ENCODE assay signal across 10 cellular contexts in genomic region chr19:55635856-55636440, GRCh38. TPM values are rescaled to one million over a fixed set of nuclear protein-coding genes. Genes with fewer than 3 reads are reported as not detected.
DNase-seq lines count a peak whose midpoint lies in the region; ATAC-seq and TF ChIP-seq lines count a peak whose summit lies in the region.
"Had no signal": no experiment of that assay in that cellular context is flagged by ENCODE, and none has a peak within 500 bp of the region (broad histone marks: within the 10 kb centered on the region; RNA-seq: fewer than 3 reads in every experiment).

No MANE protein-coding gene starts in this region.

- ATAC-seq in GM23338: no peak

- peaks cover 20% of the 10 kb centered on the region for H3K36me3 Mint-ChIP-seq in GM23338 (ENCODE audit: low read depth)
- H3K36me3 Mint-ChIP-seq in activated CD4-positive, alpha-beta memory T cell treated with anti-CD3 and anti-CD28 coated beads, Interleukin-2, amount 10 ng/mL, durations not matched to agents 7 days and 5 days (ENCODE audit: low read depth): peaks cover 30% of the 10 kb centered on the region

- peak overlapping the region; percentile 84 for H3K4me3 ChIP-seq in GM23338
- peak overlapping the region; percentile 86 to 87 for H3K4me3 ChIP-seq in right atrium auricular region
- H3K4me3 ChIP-seq in skeletal muscle satellite cell (ENCODE audit: low read length): peak overlapping the region; percentile 85

- H3K27me3 ChIP-seq in GM23338 (ENCODE audit: insufficient read depth): no peaks in the 10 kb centered on the region
- H3K27me3 ChIP-seq in right atrium auricular region: no peaks in the 10 kb centered on the region
- no peaks in the 10 kb centered on the region for H3K27me3 ChIP-seq in skeletal muscle satellite cell (ENCODE audit: control insufficient read depth, insufficient read depth, low read length)

- CTCF ChIA-PET in activated CD4-positive, alpha-beta memory T cell treated with anti-CD3 and anti-CD28 coated beads, Interleukin-2, amount 10 ng/mL, durations not matched to agents 7 days and 5 days (lab: Charles Lee): interaction anchor here (1.0 to 1.6 kb wide), 2 partner anchors 18 to 132 kb away, joined by 3 to 5 read pairs; no protein-coding TSS in a partner anchor
- CTCF ChIA-PET in GM10248 (lab: Yijun Ruan, JAX): interaction anchor here (1.0 to 9.0 kb wide), 6 partner anchors 11 to 30 kb away, joined by 3 to 84 read pairs (median 4); partner anchors contain the start of genes CCDC106, U2AF2 and ZNF784

- H3K4me2 ChIP-seq in GM23338: peak overlapping the region; percentile 98
- peak overlapping the region; percentile 87 for H3K4me2 ChIP-seq in skeletal muscle satellite cell (ENCODE audit: low read length)

- peaks cover 3% of the 10 kb centered on the region; the same call in 1 of the 2 replicates for H3K9me2 ChIP-seq in GM23338 (ENCODE audit: insufficient read depth)

- DNase-seq in GM23338 (ENCODE audit: low spot score) (no peak), right atrium auricular region (ENCODE audit: low spot score) (no peak), HuH-7.5 (ENCODE audit: low spot score) (no peak), SKM-1 treated with dmso at 0.1 percent for 144 hours (lab: John Stamatoyannopoulos, UW; ENCODE audit: unreplicated experiment) (no peak), GM10248 (ENCODE audit: extremely low spot score) (no peak), OCI-M1 (lab: John Stamatoyannopoulos, UW) (no peak)
- no peak for DNase-seq in activated CD4-positive, alpha-beta memory T cell treated with anti-CD3 and anti-CD28 coated beads, Interleukin-2, amount 10 ng/mL, durations not matched to agents 7 days and 5 days
- DNase-seq: stimulated activated CD4-positive, alpha-beta T cell treated with anti-CD3 and anti-CD28 coated beads, Interleukin-12 subunit alpha, Interleukin-12 subunit beta, amount 100 ng/mL, for 4 hours; T-helper 9 cell had no signal

- no peaks in the 10 kb centered on the region for H3K36me3 ChIP-seq in GM23338 (ENCODE audit: insufficient read depth)
- H3K36me3 ChIP-seq in right atrium auricular region: no peaks in the 10 kb centered on the region
- no peaks in the 10 kb centered on the region for H3K36me3 ChIP-seq in skeletal muscle satellite cell (ENCODE audit: insufficient read depth, low read length)

- POLR2A ChIA-PET in activated CD4-positive, alpha-beta memory T cell treated with anti-CD3 and anti-CD28 coated beads, Interleukin-2, amount 10 ng/mL, durations not matched to agents 7 days and 5 days (lab: Charles Lee): interaction anchor here (0.7 to 2.8 kb wide), 11 partner anchors 9 to 555 kb away, joined by 3 to 17 read pairs (median 4); partner anchors contain the start of genes FIZ1, PPP6R1, ZNF579 and ZNF784
- POLR2A ChIA-PET in GM10248 (lab: Yijun Ruan, JAX): interaction anchor here (1.9 to 2.7 kb wide), 2 partner anchors 12 to 19 kb away, joined by 7 to 8 read pairs; partner anchors contain the start of genes CCDC106 and U2AF2

- peaks cover 17% of the 10 kb centered on the region for H3K79me2 ChIP-seq in GM23338 (replicated peaks; ENCODE audit: insufficient read depth)

- TF ChIP-seq CTCF in GM23338 (conservative IDR thresholded peaks at IDR 0.05; ENCODE audit: low read depth in 2 of 2): no peak
- TF ChIP-seq CTCF in right atrium auricular region (IDR thresholded peaks at IDR 0.05): no peak
- no peak for TF ChIP-seq CTCF in GM10248 (IDR thresholded peaks at IDR 0.05; ENCODE audit: control extremely low read depth, extremely low read depth, low read depth, missing control alignments)

- peaks cover 25% of the 10 kb centered on the region for H3F3A ChIP-seq in GM23338 (replicated peaks; ENCODE audit: low read depth)

- H3K9ac ChIP-seq in skeletal muscle satellite cell (ENCODE audit: low read depth, low read length): peak overlapping the region; percentile 99

- peaks cover 5% of the 10 kb centered on the region; the same call in 1 of the 2 replicates for H4K20me1 ChIP-seq in GM23338 (replicated peaks; ENCODE audit: insufficient read depth)

- H3K4me1 Mint-ChIP-seq in GM23338: peaks cover 30% of the 10 kb centered on the region
- H3K4me1 Mint-ChIP-seq in activated CD4-positive, alpha-beta memory T cell treated with anti-CD3 and anti-CD28 coated beads, Interleukin-2, amount 10 ng/mL, durations not matched to agents 7 days and 5 days: peaks cover 75% of the 10 kb centered on the region

- peaks cover 11% of the 10 kb centered on the region for H3K9me3 Mint-ChIP-seq in GM23338
- H3K9me3 Mint-ChIP-seq in activated CD4-positive, alpha-beta memory T cell treated with anti-CD3 and anti-CD28 coated beads, Interleukin-2, amount 10 ng/mL, durations not matched to agents 7 days and 5 days: peaks cover 2% of the 10 kb centered on the region

- no peak overlapping the region for H2AFZ ChIP-seq in GM23338

- peaks cover 9% of the 10 kb centered on the region for H3K4me1 ChIP-seq in GM23338 (ENCODE audit: insufficient read depth)
- peaks cover 0 to 48% of the 10 kb centered on the region in 2 donors for H3K4me1 ChIP-seq in right atrium auricular region
- peaks cover 27% of the 10 kb centered on the region for H3K4me1 ChIP-seq in skeletal muscle satellite cell (ENCODE audit: control insufficient read depth, insufficient read depth, low read length)

- H3K27me3 Mint-ChIP-seq in GM23338 (ENCODE audit: insufficient read depth, low read depth, poor library complexity): peaks cover 24% of the 10 kb centered on the region
- H3K27me3 Mint-ChIP-seq in activated CD4-positive, alpha-beta memory T cell treated with anti-CD3 and anti-CD28 coated beads, Interleukin-2, amount 10 ng/mL, durations not matched to agents 7 days and 5 days: peaks cover 3% of the 10 kb centered on the region

- H3K4me3 Mint-ChIP-seq in GM23338: peak overlapping the region; percentile 100
- H3K4me3 Mint-ChIP-seq in activated CD4-positive, alpha-beta memory T cell treated with anti-CD3 and anti-CD28 coated beads, Interleukin-2, amount 10 ng/mL, durations not matched to agents 7 days and 5 days: peak overlapping the region; percentile 99

- H3K27ac ChIP-seq in GM23338 (ENCODE audit: low read depth) (no peak overlapping the region), right atrium auricular region (peak overlapping the region; percentile 94 to 97)

- H3K27ac Mint-ChIP-seq in GM23338: 0 out of 2 replicates have a peak overlapping the region, but pooled peaks have one; percentile 99
- H3K27ac Mint-ChIP-seq in activated CD4-positive, alpha-beta memory T cell treated with anti-CD3 and anti-CD28 coated beads, Interleukin-2, amount 10 ng/mL, durations not matched to agents 7 days and 5 days: peak overlapping the region; percentile 100

- H3K9me3 ChIP-seq in right atrium auricular region: no peaks in the 10 kb centered on the region
- no peaks in the 10 kb centered on the region for H3K9me3 ChIP-seq in skeletal muscle satellite cell (replicated peaks; ENCODE audit: low read length)

TF ChIP-seq in GM23338, 12 proteins besides CTCF, POLR2A, EP300 and RAD21 (continues in another document):
- no peak for TF ChIP-seq ZNF114 (CRISPR knock-in tag; IDR thresholded peaks at IDR 0.05)
- TF ChIP-seq ZNF331 (CRISPR knock-in tag; IDR thresholded peaks at IDR 0.05; ENCODE audit: low read depth): no peak
- no peak for TF ChIP-seq POLR2AphosphoS5 (IDR thresholded peaks at IDR 0.05; ENCODE audit: low read depth)
- no peak for TF ChIP-seq EZH2phosphoT487 (IDR thresholded peaks at IDR 0.05; ENCODE audit: unreplicated experiment)

RNA-seq across cellular contexts. Expression of gene ZNF580, which starts 4.9 kb away (rescaled TPM):
- 10.9 and 18.7 TPM in 2 replicates for total RNA-seq in GM23338 (2014; rRNA removed; shearing (Covaris generic))
- polyA plus RNA-seq in GM23338 (2016; fragmentation: Nextera tagmentation; extraction: Ambion mirVana): 23.6 and 23.9 TPM in 2 replicates
- 10 to 100 TPM; 35.7 to 39.7 TPM for total RNA-seq in activated CD4-positive, alpha-beta memory T cell treated with anti-CD3 and anti-CD28 coated beads, Interleukin-2, amount 10 ng/mL, durations not matched to agents 7 days and 5 days
- 10 to 100 TPM; 15.3 to 26.2 TPM for total RNA-seq in right atrium auricular region
- total RNA-seq in skeletal muscle satellite cell (2012; rRNA removed): 1.7 and 2.0 TPM in 2 replicates

RNA-seq across cellular contexts. Expression of gene ZNF581, which starts 7.5 kb away (rescaled TPM):
- 67.2 and 87.6 TPM in 2 replicates for total RNA-seq in GM23338 (2014; rRNA removed; shearing (Covaris generic))
- polyA plus RNA-seq in GM23338 (2016; fragmentation: Nextera tagmentation; extraction: Ambion mirVana): 48.5 and 50.7 TPM in 2 replicates
- 10 to 100 TPM; 26.6 to 30.1 TPM for total RNA-seq in activated CD4-positive, alpha-beta memory T cell treated with anti-CD3 and anti-CD28 coated beads, Interleukin-2, amount 10 ng/mL, durations not matched to agents 7 days and 5 days
- total RNA-seq in right atrium auricular region: 1 to 10 TPM; 7.5 to 8.6 TPM
- 14.2 and 14.4 TPM in 2 replicates for total RNA-seq in skeletal muscle satellite cell (2012; rRNA removed)

RNA-seq across cellular contexts. Expression of gene ZNF784, which starts 11.6 kb away (rescaled TPM):
- total RNA-seq in GM23338 (2014; rRNA removed; shearing (Covaris generic)): 5.6 and 6.7 TPM in 2 replicates
- polyA plus RNA-seq in GM23338 (2016; fragmentation: Nextera tagmentation; extraction: Ambion mirVana): 1.5 and 1.6 TPM in 2 replicates
- total RNA-seq in activated CD4-positive, alpha-beta memory T cell treated with anti-CD3 and anti-CD28 coated beads, Interleukin-2, amount 10 ng/mL, durations not matched to agents 7 days and 5 days: 1 to 10 TPM; 6.4 to 7.4 TPM
- 10 to 100 TPM in 1 of 2 donors, 1 to 10 TPM in 1; 7.8 to 10.6 TPM for total RNA-seq in right atrium auricular region
- total RNA-seq in skeletal muscle satellite cell (2012; rRNA removed): 3.0 and 4.2 TPM in 2 replicates

RNA-seq across cellular contexts. Expression of gene CCDC106, which starts 12.1 kb away (rescaled TPM):
- total RNA-seq in GM23338 (2014; rRNA removed; shearing (Covaris generic)): 8.2 and 12.0 TPM in 2 replicates
- polyA plus RNA-seq in GM23338 (2016; fragmentation: Nextera tagmentation; extraction: Ambion mirVana): 17.6 and 19.9 TPM in 2 replicates
- total RNA-seq in activated CD4-positive, alpha-beta memory T cell treated with anti-CD3 and anti-CD28 coated beads, Interleukin-2, amount 10 ng/mL, durations not matched to agents 7 days and 5 days: 1 to 10 TPM; 3.7 to 3.8 TPM
- 10 to 100 TPM; 19.1 to 30.0 TPM for total RNA-seq in right atrium auricular region
- total RNA-seq in skeletal muscle satellite cell (2012; rRNA removed): 5.1 and 6.8 TPM in 2 replicates

RNA-seq across cellular contexts. Expression of gene U2AF2, which starts 18.9 kb away (rescaled TPM):
- 233 and 234 TPM in 2 replicates for total RNA-seq in GM23338 (2014; rRNA removed; shearing (Covaris generic))
- 73.1 and 75.2 TPM in 2 replicates for polyA plus RNA-seq in GM23338 (2016; fragmentation: Nextera tagmentation; extraction: Ambion mirVana)
- total RNA-seq in activated CD4-positive, alpha-beta memory T cell treated with anti-CD3 and anti-CD28 coated beads, Interleukin-2, amount 10 ng/mL, durations not matched to agents 7 days and 5 days: 100 to 1,000 TPM; 204 to 213 TPM
- 10 to 100 TPM; 39.0 to 61.0 TPM for total RNA-seq in right atrium auricular region
- total RNA-seq in skeletal muscle satellite cell (2012; rRNA removed): 120 and 132 TPM in 2 replicates
